10 cellular contexts compared by ENCODE assay signal in genomic region chr11:2691991-2692841, GRCh38. TPM values are rescaled to one million over a fixed set of nuclear protein-coding genes. Genes with fewer than 3 reads are reported as not detected.
A peak's percentile ranks its signal among the peaks of the same experiment; 100 is the strongest.
DNase-seq lines count a peak whose midpoint lies in the region; ATAC-seq, FAIRE-seq and TF ChIP-seq lines count a peak whose summit lies in the region.
"Had no signal": no experiment of that assay in that cellular context is flagged by ENCODE, and none has a peak within 500 bp of the region (broad histone marks: within the 10 kb centered on the region; RNA-seq: fewer than 3 reads in every experiment).

No MANE protein-coding gene starts in this region.

- H3K27me3 ChIP-seq in bronchial epithelial cell (ENCODE audit: control insufficient read depth, insufficient read depth, low read length): no peaks in the 10 kb centered on the region
- H3K27me3 ChIP-seq in pancreas: no peaks in the 10 kb centered on the region

- intact Hi-C loops in pancreas (cut with DNase I): loop anchor here in 2 of 3 donors (10.0 kb wide), 1 partner anchor 193 kb away; the partner anchor contains the start of gene CDKN1C (in 2 of the 2)

- DNase-seq in GM12892 (ENCODE audit: insufficient read length) (no peak), NCI-H1436 treated with DMSO at 0.1 percent for 48 hours (lab: John Stamatoyannopoulos, UW) (peak; percentile 13), bronchial epithelial cell (ENCODE audit: low read depth) (peak; percentile 23), pancreas (peak in 4 of 6 donors; percentile 27 to 56 (median 42)), UCSD-AML1 (lab: John Stamatoyannopoulos, UW; ENCODE audit: unreplicated experiment) (no peak), NCI-H187 (lab: John Stamatoyannopoulos, UW) (no peak)
- DNase-seq in activated CD4-positive, alpha-beta T cell treated with anti-CD3 and anti-CD28 coated beads, Interleukin-2, amount 50 U/mL, for 4 hours: no peak

- TF ChIP-seq CTCF in bronchial epithelial cell (IDR thresholded peaks at IDR 0.05; ENCODE audit: insufficient read depth, low read length, severe bottlenecking) (peak; percentile 67), pancreas (IDR thresholded peaks at IDR 0.05) (peak in 2 of 4 donors; percentile 23 to 28)

- H3K36me3 ChIP-seq in bronchial epithelial cell (ENCODE audit: control insufficient read depth, insufficient read depth, low read length) (no peaks in the 10 kb centered on the region), pancreas (no peaks in the 10 kb centered on the region)

- FAIRE-seq in GM12892 (lab: Jason Lieb, UNC): peak; percentile 30
- no peak for FAIRE-seq in bronchial epithelial cell (lab: Jason Lieb, UNC)
- FAIRE-seq in pancreas (lab: Jason Lieb, UNC): no peak
- FAIRE-seq: endometrium had no signal

- no peak for TF ChIP-seq POLR2A in GM12892 (IDR thresholded peaks at IDR 0.05; ENCODE audit: low read depth, low read length)

- peaks cover 0 to 5% (median 0%) of the 10 kb centered on the region in 3 donors for H3K4me1 ChIP-seq in pancreas
- H3K4me1 ChIP-seq: parathyroid adenoma had no signal

- H3K9me3 ChIP-seq in pancreas: no peaks in the 10 kb centered on the region

- no peak overlapping the region for H3K4me3 ChIP-seq in bronchial epithelial cell (ENCODE audit: low read depth, low read length)
- H3K4me3 ChIP-seq in pancreas: no peak overlapping the region

- ATAC-seq in pancreas (peak; percentile 55 to 65 (median 59)), HG03460 (IDR thresholded peaks at IDR 0.05; ENCODE audit: unreplicated experiment) (no peak)

- H3K27ac ChIP-seq in pancreas: peak overlapping the region in 1 of 4 donors; percentile 37
- H3K27ac ChIP-seq: parathyroid adenoma had no signal

- WGBS in pancreas, 2 donors: 75 to 77% methylated on average over 3 of the region's 3 CpGs

RNA-seq across cellular contexts. Expression of gene KCNQ1OT1, which starts 7.6 kb away (rescaled TPM):
- 0.53 TPM for polyA plus RNA-seq in GM12892 (2012; ENCODE audit: missing spikeins)
- total RNA-seq in bronchial epithelial cell (0.53 and 0.64 TPM in 2 replicates), pancreas (1 to 10 TPM in 4 of 6 donors, under 1 TPM in 2; 0.79 to 1.9 (median 1.5) TPM)
- 1 to 10 TPM in 1 of 2 donors, under 1 TPM in 1; 0.31 to 1.4 TPM for polyA plus RNA-seq in pancreas

Comparison
In these comparisons a context has a peak if more than half of its experiments do, and no peak if none do; other contexts are left out.
1. DNase-seq: peak in NCI-H1436 treated with DMSO at 0.1 percent for 48 hours (single experiment), bronchial epithelial cell (single experiment) and pancreas (4 of 6); none in GM12892 (single experiment), activated CD4-positive, alpha-beta T cell treated with anti-CD3 and anti-CD28 coated beads, Interleukin-2, amount 50 U/mL, for 4 hours (0 of 2), UCSD-AML1 (single experiment) and NCI-H187 (0 of 2).